21 cellular contexts compared by ENCODE assay signal in the genomic region with DNA sequence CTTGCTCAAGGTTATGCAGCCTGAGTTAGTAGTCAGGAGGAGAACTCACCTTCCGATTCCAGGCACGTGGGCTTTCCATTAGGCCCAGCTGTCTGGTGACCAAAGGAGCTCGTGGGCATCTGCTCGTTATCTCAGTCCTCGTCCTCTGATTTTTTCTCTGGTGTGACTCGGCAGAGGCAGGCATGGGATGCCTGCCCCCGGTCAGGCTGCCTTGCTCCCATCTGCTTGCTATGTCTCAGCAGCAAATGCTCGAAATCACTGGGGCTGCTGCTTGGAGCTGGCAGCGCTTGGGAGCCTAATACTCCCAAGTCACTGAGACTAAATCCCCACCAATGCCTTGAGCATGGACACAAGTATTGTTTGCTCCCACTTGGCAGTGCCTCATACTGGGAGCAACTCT.
A peak's percentile ranks its signal among the peaks of the same experiment; 100 is the strongest.
DNase-seq lines count a peak whose midpoint lies in the region; ATAC-seq and TF ChIP-seq lines count a peak whose summit lies in the region.
"Had no signal": no experiment of that assay in that cellular context is flagged by ENCODE, and none has a peak within 500 bp of the region (broad histone marks: within the 10 kb centered on the region; RNA-seq: fewer than 3 reads in every experiment).

No MANE protein-coding gene starts in this region.

- H3K27ac Mint-ChIP-seq in glutamatergic neuron (ENCODE audit: unreplicated experiment): peak overlapping the region; percentile 69
- no peak overlapping the region for H3K27ac Mint-ChIP-seq in neural progenitor cell
- H3K27ac Mint-ChIP-seq: CD4-positive, alpha-beta memory T cell had no signal

- H3K4me3 Mint-ChIP-seq in glutamatergic neuron (ENCODE audit: unreplicated experiment): no peak overlapping the region
- H3K4me3 Mint-ChIP-seq in neural progenitor cell: no peak overlapping the region
- H3K4me3 Mint-ChIP-seq: CD4-positive, alpha-beta memory T cell had no signal

- peaks cover 5% of the 10 kb centered on the region for H3K4me1 Mint-ChIP-seq in glutamatergic neuron (ENCODE audit: low read depth, unreplicated experiment)
- H3K4me1 Mint-ChIP-seq in neural progenitor cell: peaks cover 7% of the 10 kb centered on the region

- no peaks in the 10 kb centered on the region for H3K36me3 ChIP-seq in neural progenitor cell
- H3K36me3 ChIP-seq: SJSA1 had no signal

- no peaks in the 10 kb centered on the region for H3K27me3 ChIP-seq in neural progenitor cell
- H3K27me3 ChIP-seq: SJSA1 had no signal

- DNase-seq in NCI-H524 (lab: John Stamatoyannopoulos, UW): peak; percentile 31 to 62
- DNase-seq in NCI-H524 treated with DMSO at 0.1 percent for 48 hours (lab: John Stamatoyannopoulos, UW): no peak
- peak; percentile 55 for DNase-seq in glutamatergic neuron
- DNase-seq in neural progenitor cell (ENCODE audit: low spot score): peak; percentile 6
- DNase-seq in stimulated activated naive CD4-positive, alpha-beta T cell (lab: John Stamatoyannopoulos, UW): no peak
- DNase-seq in central memory CD4-positive, alpha-beta T cell: no peak
- DNase-seq: C1 segment of cervical spinal cord; CD4-positive, alpha-beta memory T cell; COR-L47; DMS79; EL; GF-D8; H7; NCI-H1048; NCI-H1417 treated with DMSO at 0.1 percent for 48 hours; NCI-H187 treated with DMSO at 0.1 percent for 48 hours; NCI-H526 treated with DMSO at 0.1 percent for 48 hours; PC-9 had no signal

- no peaks in the 10 kb centered on the region for H4K20me1 ChIP-seq in neural progenitor cell (ENCODE audit: low read depth)

- no peak for ATAC-seq in GM18867 (IDR thresholded peaks at IDR 0.05; ENCODE audit: unreplicated experiment)
- ATAC-seq: Right ventricle myocardium inferior had no signal

- no peak overlapping the region for H3K9ac ChIP-seq in neural progenitor cell

- peaks cover 3% of the 10 kb centered on the region for H3K4me1 ChIP-seq in neural progenitor cell

- H3K4me2 ChIP-seq in neural progenitor cell: no peak overlapping the region
- H3K4me2 ChIP-seq: PC-9 had no signal

- H3K9me3 ChIP-seq in neural progenitor cell (ENCODE audit: low read depth): no peaks in the 10 kb centered on the region
- H3K9me3 ChIP-seq: SJSA1 had no signal

- H3K4me3 ChIP-seq in neural progenitor cell: no peak overlapping the region
- H3K4me3 ChIP-seq: PC-9, SJSA1 had no signal

- no peaks in the 10 kb centered on the region for H3F3A ChIP-seq in neural progenitor cell (ENCODE audit: low read depth)

- TF ChIP-seq CTCF in glutamatergic neuron (IDR thresholded peaks at IDR 0.05; ENCODE audit: partially characterized antibody, unreplicated experiment): no peak
- TF ChIP-seq CTCF in neural progenitor cell (IDR thresholded peaks at IDR 0.05): no peak

- peaks cover 5% of the 10 kb centered on the region for H3K9me3 Mint-ChIP-seq in glutamatergic neuron (ENCODE audit: unreplicated experiment)
- H3K9me3 Mint-ChIP-seq in neural progenitor cell: no peaks in the 10 kb centered on the region
- H3K9me3 Mint-ChIP-seq: CD4-positive, alpha-beta memory T cell had no signal

- H3K27ac ChIP-seq in neural progenitor cell: no peak overlapping the region
- H3K27ac ChIP-seq: PC-9, SJSA1 had no signal

- no peaks in the 10 kb centered on the region for H3K27me3 Mint-ChIP-seq in glutamatergic neuron (ENCODE audit: unreplicated experiment)
- H3K27me3 Mint-ChIP-seq in neural progenitor cell (ENCODE audit: insufficient read depth, low read depth): no peaks in the 10 kb centered on the region
- H3K27me3 Mint-ChIP-seq: CD4-positive, alpha-beta memory T cell had no signal

- H2AFZ ChIP-seq in neural progenitor cell (replicated peaks): no peak overlapping the region
- H2AFZ ChIP-seq: PC-9 had no signal

- H3K36me3 Mint-ChIP-seq in glutamatergic neuron (ENCODE audit: unreplicated experiment) (no peaks in the 10 kb centered on the region), neural progenitor cell (no peaks in the 10 kb centered on the region)
- H3K36me3 Mint-ChIP-seq: CD4-positive, alpha-beta memory T cell had no signal

- H3K79me2 ChIP-seq in neural progenitor cell (ENCODE audit: low read depth): no peaks in the 10 kb centered on the region

Comparison
In these comparisons a context has a peak if more than half of its experiments do, and no peak if none do; other contexts are left out.
1. DNase-seq: peak in NCI-H524 (2 of 2), glutamatergic neuron (single experiment) and neural progenitor cell (single experiment); none in NCI-H524 treated with DMSO at 0.1 percent for 48 hours (single experiment), stimulated activated naive CD4-positive, alpha-beta T cell (0 of 6) and central memory CD4-positive, alpha-beta T cell (single experiment).